16 cellular contexts compared by ENCODE assay signal in the genomic region with DNA sequence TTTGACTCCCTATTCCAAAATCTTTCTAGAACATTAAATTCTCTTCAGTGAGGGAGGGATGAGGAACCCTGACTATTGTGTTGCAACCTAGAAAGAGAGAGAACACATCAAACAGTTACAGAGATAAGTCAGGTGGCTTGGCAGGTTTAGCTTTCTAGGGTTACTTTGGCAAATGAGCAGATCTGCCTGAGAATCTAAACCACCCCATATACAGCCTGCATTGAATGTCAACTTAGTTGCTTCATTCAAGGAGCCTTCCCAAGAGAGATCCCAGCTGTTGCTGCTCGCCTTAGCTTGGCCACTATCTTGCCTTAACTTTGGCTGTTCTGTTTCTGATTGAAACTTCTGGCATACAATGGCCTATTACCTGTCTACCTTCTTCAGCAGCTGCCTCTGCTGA.
DNase-seq lines count a peak whose midpoint lies in the region; ATAC-seq and TF ChIP-seq lines count a peak whose summit lies in the region.
"Had no signal": no experiment of that assay in that cellular context is flagged by ENCODE, and none has a peak within 500 bp of the region (broad histone marks: within the 10 kb centered on the region; RNA-seq: fewer than 3 reads in every experiment).

No MANE protein-coding gene starts in this region.

- H3K4me3 ChIP-seq in AG04450 (ENCODE audit: low read depth, low read length) (no peak overlapping the region), fibroblast of pulmonary artery (replicated peaks; ENCODE audit: low read depth, low read length) (no peak overlapping the region), spleen (no peak overlapping the region)
- H3K4me3 ChIP-seq: GM23248, MG63 had no signal

- DNase-seq in AG04450 (ENCODE audit: low read depth, low spot score) (peak; percentile 52), HFFc6 (no peak), fibroblast of pulmonary artery (ENCODE audit: low read depth) (peak; percentile 75), myocyte (ENCODE audit: low read depth) (peak; percentile 30), spleen (no peak), RWPE1 (ENCODE audit: low spot score) (no peak)
- DNase-seq: CD8-positive, alpha-beta T cell; GF-D8; NCI-H1105; NCI-H1694; NCI-H446; NK-92 treated with Interleukin-12 subunit alpha and Interleukin-12 subunit beta, amount 100 ng/mL, for 24 hours; OCI-M1 had no signal

- WGBS in spleen, 5 donors: 58 to 78% (median 63%) methylated on average over 1 of the region's 1 CpG

- POLR2A ChIA-PET in AG04450 (lab: Yijun Ruan, JAX): interaction anchor here (0.7 to 1.1 kb wide), 5 partner anchors 8 to 169 kb away, joined by 3 to 6 read pairs (median 4); a partner anchor contains a TSS
- POLR2A ChIA-PET in RWPE1 (lab: Yijun Ruan, JAX; ENCODE audit: low non-redundant PET): no interaction called here

- peaks cover 14% of the 10 kb centered on the region for H3K4me1 Mint-ChIP-seq in HFFc6 (ENCODE audit: low read depth)

- H3K27ac ChIP-seq in AG04450 (ENCODE audit: low read depth, low read length) (no peak overlapping the region), spleen (peak overlapping the region in 1 of 8 donors; percentile 17), RWPE1 (no peak overlapping the region)
- H3K27ac ChIP-seq: GM23248 had no signal

- H3K27me3 ChIP-seq in AG04450 (ENCODE audit: control insufficient read depth, insufficient read depth, low read length) (no peaks in the 10 kb centered on the region), spleen (replicated peaks in 1 of 7) (peaks cover 0 to 10% (median 0%) of the 10 kb centered on the region in 7 donors)
- H3K27me3 ChIP-seq: MG63 had no signal

- intact Hi-C loops in spleen (cut with DNase I; ENCODE audit: low total_unique reads): no loop called here

- no peak overlapping the region for H3K4me3 Mint-ChIP-seq in HFFc6
- H3K4me3 Mint-ChIP-seq: CD8-positive, alpha-beta T cell had no signal

- H3K27ac Mint-ChIP-seq in HFFc6: peak overlapping the region; percentile 35; the same call in 1 of the 2 replicates
- H3K27ac Mint-ChIP-seq: CD8-positive, alpha-beta T cell had no signal

- no peaks in the 10 kb centered on the region; the same call in none of the 2 replicates for H3K27me3 Mint-ChIP-seq in HFFc6 (ENCODE audit: insufficient read depth)

- TF ChIP-seq POLR2A in spleen (IDR thresholded peaks at IDR 0.05): no peak

- CTCF ChIA-PET in AG04450 (lab: Charles Lee) (interaction anchor here (2.8 kb wide), 1 partner anchor 246 kb away, joined by 6 read pairs; no protein-coding TSS in a partner anchor), RWPE1 (lab: Yijun Ruan, JAX) (no interaction called here)

- TF ChIP-seq CTCF in AG04450 (IDR thresholded peaks at IDR 0.05; ENCODE audit: low read depth, low read length) (no peak), HFFc6 (IDR thresholded peaks at IDR 0.05) (no peak), fibroblast of pulmonary artery (IDR thresholded peaks at IDR 0.05; ENCODE audit: low read length, missing control alignments) (no peak), spleen (IDR thresholded peaks at IDR 0.05 in 8 of 11, conservative IDR thresholded peaks at IDR 0.05 in 3 of 11) (no peak), RWPE1 (conservative IDR thresholded peaks at IDR 0.05; ENCODE audit: low read depth) (no peak)

- H3K4me1 ChIP-seq in spleen: no peaks in the 10 kb centered on the region

- no peaks in the 10 kb centered on the region; the same call in none of the 2 replicates for H3K9me3 ChIP-seq in AG04450 (ENCODE audit: control insufficient read depth, insufficient read depth, low read length)
- no peaks in the 10 kb centered on the region for H3K9me3 ChIP-seq in spleen

- H3K36me3 Mint-ChIP-seq in HFFc6 (ENCODE audit: low read depth): peaks cover 4% of the 10 kb centered on the region; the same call in 1 of the 2 replicates
- H3K36me3 Mint-ChIP-seq: CD8-positive, alpha-beta T cell had no signal

- ATAC-seq in HG02840 (IDR thresholded peaks at IDR 0.05; ENCODE audit: low FRiP score, unreplicated experiment): no peak
- ATAC-seq: CD8-positive, alpha-beta T cell had no signal

- H3K9me3 Mint-ChIP-seq in HFFc6: peaks cover 9% of the 10 kb centered on the region; the same call in 1 of the 2 replicates

- H3K36me3 ChIP-seq in spleen: no peaks in the 10 kb centered on the region
- H3K36me3 ChIP-seq: MG63 had no signal

Comparison
In these comparisons a context has a peak if more than half of its experiments do, and no peak if none do; other contexts are left out.
1. DNase-seq: peak in AG04450 (single experiment), fibroblast of pulmonary artery (single experiment) and myocyte (single experiment); none in HFFc6 (single experiment), spleen (single experiment) and RWPE1 (single experiment).